In genomic region chr2:157523270-157524059, GRCh38 we compare ENCODE assay signal across 19 cellular contexts.
"Had no signal": no experiment of that assay in that cellular context is flagged by ENCODE, and none has a peak within 500 bp of the region (broad histone marks: within the 10 kb centered on the region; RNA-seq: fewer than 3 reads in every experiment).

No MANE protein-coding gene starts in this region.

- H3K36me3 Mint-ChIP-seq: natural killer cell treated with Interleukin-12 subunit alpha and Interleukin-12 subunit beta and Interleukin-15 and Interleukin-18, amount 100 ng/mL, for 72 hours had no signal

- H3K27me3 ChIP-seq: ascending aorta, testis had no signal

- H3K27ac ChIP-seq: ascending aorta, testis, VCaP had no signal

- H3K4me3 Mint-ChIP-seq: activated CD8-positive, alpha-beta T cell treated with anti-CD3 and anti-CD28 coated beads for 36 hours; activated naive CD8-positive, alpha-beta T cell treated with anti-CD3 and anti-CD28 coated beads, Interleukin-2, amount 50 U/mL, for 24 hours; activated T-helper 1 cell treated with anti-CD3 and anti-CD28 coated beads, Interleukin-12 subunit alpha, Interleukin-12 subunit beta, Interleukin-2, Interleukin-4 antibody, amounts not matched to agents 30 ng/mL and 10 ng/mL and 1 ng/mL, durations not matched to agents 14 hours and 24 hours and 36 hours; endodermal cell; natural killer cell treated with Interleukin-12 subunit alpha and Interleukin-12 subunit beta and Interleukin-15 and Interleukin-18, amount 100 ng/mL, for 72 hours; stimulated activated naive CD8-positive, alpha-beta T cell treated with anti-CD3 and anti-CD28 coated beads, Interleukin-15, amount 100 ng/mL, for 72 hours had no signal

- FAIRE-seq: bronchial epithelial cell had no signal

- H3K4me1 ChIP-seq: ascending aorta, testis had no signal

- H3K9me3 Mint-ChIP-seq: activated CD8-positive, alpha-beta T cell treated with anti-CD3 and anti-CD28 coated beads for 36 hours; activated naive CD8-positive, alpha-beta T cell treated with anti-CD3 and anti-CD28 coated beads, Interleukin-2, amount 50 U/mL, for 24 hours; activated T-helper 1 cell treated with anti-CD3 and anti-CD28 coated beads, Interleukin-12 subunit alpha, Interleukin-12 subunit beta, Interleukin-2, Interleukin-4 antibody, amounts not matched to agents 30 ng/mL and 10 ng/mL and 1 ng/mL, durations not matched to agents 14 hours and 24 hours and 36 hours; endodermal cell; natural killer cell treated with Interleukin-12 subunit alpha and Interleukin-12 subunit beta and Interleukin-15 and Interleukin-18, amount 100 ng/mL, for 72 hours; stimulated activated naive CD8-positive, alpha-beta T cell treated with anti-CD3 and anti-CD28 coated beads, Interleukin-15, amount 100 ng/mL, for 72 hours had no signal

- H3K9me3 ChIP-seq: ascending aorta, mucosa of descending colon, testis had no signal

- H3K36me3 ChIP-seq: ascending aorta had no signal

- DNase-seq: activated CD4-positive, alpha-beta T cell treated with anti-CD3 and anti-CD28 coated beads for 4 hours; activated CD8-positive, alpha-beta memory T cell treated with anti-CD3 and anti-CD28 coated beads, Interleukin-2, amount 50 U/mL, for 4 hours; activated CD8-positive, alpha-beta T cell treated with anti-CD3 and anti-CD28 coated beads for 36 hours; activated naive CD4-positive, alpha-beta T cell; activated naive CD8-positive, alpha-beta T cell treated with anti-CD3 and anti-CD28 coated beads, Interleukin-2, amount 50 U/mL, for 24 hours; endodermal cell; erythroblast; left cardiac atrium; mucosa of descending colon; stimulated activated CD4-positive, alpha-beta T cell treated with anti-CD3 and anti-CD28 coated beads, Interleukin-2, amount 100 ng/mL, for 48 hours; stimulated activated naive CD8-positive, alpha-beta T cell treated with anti-CD3 and anti-CD28 coated beads, Interleukin-15, amount 100 ng/mL, for 72 hours; T1000; testis had no signal

- H3K27me3 Mint-ChIP-seq: activated CD8-positive, alpha-beta T cell treated with anti-CD3 and anti-CD28 coated beads for 36 hours; activated naive CD8-positive, alpha-beta T cell treated with anti-CD3 and anti-CD28 coated beads, Interleukin-2, amount 50 U/mL, for 24 hours; stimulated activated naive CD8-positive, alpha-beta T cell treated with anti-CD3 and anti-CD28 coated beads, Interleukin-15, amount 100 ng/mL, for 72 hours had no signal

- H3K4me1 Mint-ChIP-seq: endodermal cell; stimulated activated naive CD8-positive, alpha-beta T cell treated with anti-CD3 and anti-CD28 coated beads, Interleukin-15, amount 100 ng/mL, for 72 hours had no signal

- ATAC-seq: activated CD8-positive, alpha-beta T cell treated with anti-CD3 and anti-CD28 coated beads for 36 hours; activated naive CD8-positive, alpha-beta T cell treated with anti-CD3 and anti-CD28 coated beads, Interleukin-2, amount 50 U/mL, for 24 hours; left cardiac atrium; mucosa of descending colon; natural killer cell treated with Interleukin-12 subunit alpha and Interleukin-12 subunit beta and Interleukin-15 and Interleukin-18, amount 100 ng/mL, for 72 hours; stimulated activated naive CD8-positive, alpha-beta T cell treated with anti-CD3 and anti-CD28 coated beads, Interleukin-15, amount 100 ng/mL, for 72 hours had no signal

- H3K27ac Mint-ChIP-seq: activated CD8-positive, alpha-beta T cell treated with anti-CD3 and anti-CD28 coated beads for 36 hours; activated naive CD8-positive, alpha-beta T cell treated with anti-CD3 and anti-CD28 coated beads, Interleukin-2, amount 50 U/mL, for 24 hours; activated T-helper 1 cell treated with anti-CD3 and anti-CD28 coated beads, Interleukin-12 subunit alpha, Interleukin-12 subunit beta, Interleukin-2, Interleukin-4 antibody, amounts not matched to agents 30 ng/mL and 10 ng/mL and 1 ng/mL, durations not matched to agents 14 hours and 24 hours and 36 hours; endodermal cell; natural killer cell treated with Interleukin-12 subunit alpha and Interleukin-12 subunit beta and Interleukin-15 and Interleukin-18, amount 100 ng/mL, for 72 hours; stimulated activated naive CD8-positive, alpha-beta T cell treated with anti-CD3 and anti-CD28 coated beads, Interleukin-15, amount 100 ng/mL, for 72 hours had no signal

- H3K4me3 ChIP-seq: ascending aorta, lung, mucosa of descending colon, testis had no signal
